25 cellular contexts compared by ENCODE assay signal in the genomic region with DNA sequence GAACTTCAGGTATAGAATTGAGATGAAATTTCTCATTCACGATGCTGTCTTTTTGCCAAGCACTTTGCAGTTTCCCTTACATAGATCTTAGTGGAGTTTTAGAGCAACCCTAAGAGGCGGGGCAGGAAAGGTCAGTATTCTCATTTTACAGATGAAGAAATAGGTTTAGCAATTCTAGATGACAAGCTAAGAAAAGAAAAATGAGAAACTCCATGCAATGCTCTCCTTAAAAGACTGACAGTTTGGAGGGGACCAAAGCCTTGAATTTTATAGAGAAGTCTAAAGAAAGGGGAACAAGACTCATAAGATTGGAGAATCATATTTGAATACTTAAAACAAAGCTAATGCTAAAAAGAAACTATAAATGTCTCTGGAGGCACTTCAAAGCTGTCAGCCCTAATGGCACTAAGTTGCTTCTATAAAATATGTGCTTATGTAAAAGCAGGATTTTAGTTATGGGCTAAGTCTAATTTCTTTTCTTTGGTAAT. TPM values are rescaled to one million over a fixed set of nuclear protein-coding genes. Genes with fewer than 3 reads are reported as not detected.
DNase-seq lines count a peak whose midpoint lies in the region; ATAC-seq and TF ChIP-seq lines count a peak whose summit lies in the region.
"Had no signal": no experiment of that assay in that cellular context is flagged by ENCODE, and none has a peak within 500 bp of the region (broad histone marks: within the 10 kb centered on the region; RNA-seq: fewer than 3 reads in every experiment).

No MANE protein-coding gene starts in this region.

- no peak overlapping the region for H3K4me3 Mint-ChIP-seq in T-helper 2 cell treated with Interferon-gamma antibody and Interleukin-4, amounts not matched to agents 5 μg/mL and 100 μg/mL, for 36 hours
- H3K4me3 Mint-ChIP-seq: activated CD4-positive, alpha-beta memory T cell treated with anti-CD3 and anti-CD28 coated beads for 36 hours; activated naive CD8-positive, alpha-beta T cell treated with anti-CD3 and anti-CD28 coated beads, Interleukin-2, amount 10 ng/mL, durations not matched to agents 7 days and 5 days; CD4-positive, CD25-positive, alpha-beta regulatory T cell; central memory CD8-positive, alpha-beta T cell; endodermal cell; type B pancreatic cell had no signal

- no peak for TF ChIP-seq EP300 in tibial nerve (IDR thresholded peaks at IDR 0.05)

- H3K4me1 ChIP-seq in mesenchymal stem cell (ENCODE audit: control insufficient read depth, insufficient read depth, low read depth, low read length) = no peaks in the 10 kb centered on the region
- H3K4me1 ChIP-seq in tibial nerve = peaks cover 0 to 21% (median 1%) of the 10 kb centered on the region in 4 donors
- H3K4me1 ChIP-seq in mucosa of descending colon (ENCODE audit: low read depth) = no peaks in the 10 kb centered on the region

- no peak overlapping the region for H2AFZ ChIP-seq in mesenchymal stem cell (ENCODE audit: low read depth, low read length)

- peak overlapping the region; percentile 4 for H3K27ac Mint-ChIP-seq in T-helper 2 cell treated with Interferon-gamma antibody and Interleukin-4, amounts not matched to agents 5 μg/mL and 100 μg/mL, for 36 hours
- H3K27ac Mint-ChIP-seq: activated CD4-positive, alpha-beta memory T cell treated with anti-CD3 and anti-CD28 coated beads for 36 hours; activated naive CD8-positive, alpha-beta T cell treated with anti-CD3 and anti-CD28 coated beads, Interleukin-2, amount 10 ng/mL, durations not matched to agents 7 days and 5 days; endodermal cell; progenitor cell of endocrine pancreas; type B pancreatic cell had no signal

- H2AK5ac ChIP-seq in mesenchymal stem cell (ENCODE audit: low read length, severe bottlenecking) = no peak overlapping the region

- no peak overlapping the region for H4K8ac ChIP-seq in mesenchymal stem cell (ENCODE audit: low read length)

- peaks cover 56% of the 10 kb centered on the region for H3K36me3 Mint-ChIP-seq in T-helper 2 cell treated with Interferon-gamma antibody and Interleukin-4, amounts not matched to agents 5 μg/mL and 100 μg/mL, for 36 hours (ENCODE audit: low read depth)

- peaks cover 5% of the 10 kb centered on the region for H3K9me3 Mint-ChIP-seq in T-helper 2 cell treated with Interferon-gamma antibody and Interleukin-4, amounts not matched to agents 5 μg/mL and 100 μg/mL, for 36 hours
- H3K9me3 Mint-ChIP-seq: activated CD4-positive, alpha-beta memory T cell treated with anti-CD3 and anti-CD28 coated beads for 36 hours; activated naive CD8-positive, alpha-beta T cell treated with anti-CD3 and anti-CD28 coated beads, Interleukin-2, amount 10 ng/mL, durations not matched to agents 7 days and 5 days; central memory CD8-positive, alpha-beta T cell; type B pancreatic cell had no signal

- no peak overlapping the region for H4K91ac ChIP-seq in mesenchymal stem cell (ENCODE audit: low read length)

- intact Hi-C loops in mucosa of descending colon (cut with DNase I, micrococcal nuclease) = no loop called here

- H3K4me1 Mint-ChIP-seq in T-helper 2 cell treated with Interferon-gamma antibody and Interleukin-4, amounts not matched to agents 5 μg/mL and 100 μg/mL, for 36 hours (ENCODE audit: low read depth) = peaks cover 6% of the 10 kb centered on the region
- H3K4me1 Mint-ChIP-seq: activated naive CD8-positive, alpha-beta T cell treated with anti-CD3 and anti-CD28 coated beads, Interleukin-2, amount 10 ng/mL, durations not matched to agents 7 days and 5 days; central memory CD8-positive, alpha-beta T cell had no signal

- no peak overlapping the region for H3K14ac ChIP-seq in mesenchymal stem cell (ENCODE audit: low read length in 2 of 2)

- no peak for DNase-seq in T-helper 2 cell treated with Interferon-gamma antibody and Interleukin-4, amounts not matched to agents 5 μg/mL and 100 μg/mL, for 36 hours (ENCODE audit: low spot score)
- DNase-seq in T-helper 2 cell (no peak), mesenchymal stem cell (no peak), tibial nerve (ENCODE audit: low spot score in 2 of 2) (no peak), hippocampal formation (lab: John Stamatoyannopoulos, UW) (no peak), mucosa of descending colon (no peak)
- DNase-seq: activated CD4-positive, alpha-beta memory T cell treated with anti-CD3 and anti-CD28 coated beads for 36 hours; activated naive CD8-positive, alpha-beta T cell treated with anti-CD3 and anti-CD28 coated beads, Interleukin-2, amount 10 ng/mL, durations not matched to agents 7 days and 5 days; CD4-positive, CD25-positive, alpha-beta regulatory T cell; DMS79; endodermal cell; HCEC 1CT; NCI-H1417 treated with DMSO at 0.1 percent for 48 hours; NCI-H2171 treated with DMSO at 0.1 percent for 48 hours; SW 1271 had no signal

- H3K79me1 ChIP-seq in mesenchymal stem cell (replicated peaks; ENCODE audit: low read length, poor library complexity, severe bottlenecking) = peaks cover 3% of the 10 kb centered on the region

- no peaks in the 10 kb centered on the region for H3K27me3 Mint-ChIP-seq in T-helper 2 cell treated with Interferon-gamma antibody and Interleukin-4, amounts not matched to agents 5 μg/mL and 100 μg/mL, for 36 hours (ENCODE audit: low read depth)
- H3K27me3 Mint-ChIP-seq: activated CD4-positive, alpha-beta memory T cell treated with anti-CD3 and anti-CD28 coated beads for 36 hours; activated naive CD8-positive, alpha-beta T cell treated with anti-CD3 and anti-CD28 coated beads, Interleukin-2, amount 10 ng/mL, durations not matched to agents 7 days and 5 days; CD4-positive, CD25-positive, alpha-beta regulatory T cell; central memory CD8-positive, alpha-beta T cell; progenitor cell of endocrine pancreas; type B pancreatic cell had no signal

- no peak overlapping the region for H3K4me2 ChIP-seq in mesenchymal stem cell (ENCODE audit: low read length, poor library complexity, severe bottlenecking)
- H3K4me2 ChIP-seq: KMS-11 had no signal

- no peak overlapping the region for H2BK15ac ChIP-seq in mesenchymal stem cell (ENCODE audit: low read depth, poor library complexity, severe bottlenecking)

- ATAC-seq in mucosa of descending colon = no peak
- no peak for ATAC-seq in GM18867 (IDR thresholded peaks at IDR 0.05; ENCODE audit: unreplicated experiment)

- H3K9ac ChIP-seq in mesenchymal stem cell (ENCODE audit: low read length) = peak overlapping the region; percentile 83
- H3K9ac ChIP-seq: KMS-11 had no signal

- no peak overlapping the region for H3K23ac ChIP-seq in mesenchymal stem cell (ENCODE audit: low read length in 2 of 2)

- H2BK5ac ChIP-seq in mesenchymal stem cell (ENCODE audit: low read depth, low read length, poor library complexity, severe bottlenecking) = no peak overlapping the region

- H3K27ac ChIP-seq in cingulate gyrus (ENCODE audit: low read depth, low read length) (peak overlapping the region; percentile 43), mesenchymal stem cell (ENCODE audit: low read length, poor library complexity, severe bottlenecking) (no peak overlapping the region), tibial nerve (peak overlapping the region in 3 of 4 donors; percentile 3 to 79 (median 77))
- H3K27ac ChIP-seq: KMS-11, VCaP had no signal

- no peak overlapping the region for H2BK12ac ChIP-seq in mesenchymal stem cell (ENCODE audit: low read length in 2 of 2)

- no peak overlapping the region for H2BK120ac ChIP-seq in mesenchymal stem cell (ENCODE audit: low read depth, low read length)

- H3K36me3 ChIP-seq in mesenchymal stem cell (ENCODE audit: control insufficient read depth in 1 of 2, insufficient read depth in 2 of 2, low read depth in 1 of 2, low read length in 2 of 2) = peaks cover 9 to 12% of the 10 kb centered on the region in 2 experiments
- H3K36me3 ChIP-seq in tibial nerve = no peaks in the 10 kb centered on the region
- no peaks in the 10 kb centered on the region for H3K36me3 ChIP-seq in mucosa of descending colon (ENCODE audit: low read depth)
- H3K36me3 ChIP-seq: gastroesophageal sphincter had no signal

- TF ChIP-seq POLR2A in tibial nerve (IDR thresholded peaks at IDR 0.05) = no peak

- H3K4me3 ChIP-seq in mesenchymal stem cell (ENCODE audit: insufficient read depth in 1 of 2, low read depth in 1 of 2, low read length in 2 of 2) (peak overlapping the region in 1 of 2 experiments; percentile 43), tibial nerve (no peak overlapping the region), mucosa of descending colon (no peak overlapping the region)
- H3K4me3 ChIP-seq: gastroesophageal sphincter had no signal

- H3K9me3 ChIP-seq in mesenchymal stem cell (ENCODE audit: control insufficient read depth, low read length) (no peaks in the 10 kb centered on the region), tibial nerve (no peaks in the 10 kb centered on the region), mucosa of descending colon (no peaks in the 10 kb centered on the region)

- H3K4ac ChIP-seq in mesenchymal stem cell (ENCODE audit: low read depth in 1 of 2, low read length in 2 of 2) = no peak overlapping the region

- TF ChIP-seq CTCF in tibial nerve (IDR thresholded peaks at IDR 0.05) (no peak), mucosa of descending colon (IDR thresholded peaks at IDR 0.05) (no peak)

- 100% methylated on average over 2 of the region's 2 CpGs for WGBS in mesenchymal stem cell
- 69 to 85% methylated on average over 2 of the region's 2 CpGs for WGBS in tibial nerve, 2 donors

- H3K18ac ChIP-seq in mesenchymal stem cell (ENCODE audit: low read depth in 1 of 2, low read length in 2 of 2) = no peak overlapping the region

- no peaks in the 10 kb centered on the region for H3K27me3 ChIP-seq in mesenchymal stem cell (ENCODE audit: control insufficient read depth in 1 of 2, insufficient read depth in 1 of 2, low read length in 2 of 2)
- no peaks in the 10 kb centered on the region for H3K27me3 ChIP-seq in tibial nerve
- H3K27me3 ChIP-seq: gastroesophageal sphincter had no signal

RNA-seq across cellular contexts. Expression of gene CEP55, which starts 19.6 kb away (rescaled TPM):
- 8.3 TPM for polyA plus RNA-seq in mesenchymal stem cell (2013, experiment 1 of 2)
- 8.3 TPM for polyA plus RNA-seq in mesenchymal stem cell (2013, experiment 2 of 2)
- 1 to 10 TPM in 1 of 4 donors, under 1 TPM in 1, not detected in 2; 0.63 to 5.7 TPM for total RNA-seq in tibial nerve
- total RNA-seq in mucosa of descending colon = 10 to 100 TPM in 1 of 3 donors, 1 to 10 TPM in 2; 1.3 to 11.7 (median 2.4) TPM

RNA-seq across cellular contexts. Expression of gene MYOF, which starts 33.9 kb away (rescaled TPM):
- polyA plus RNA-seq in mesenchymal stem cell (2013, experiment 1 of 2) = 151 TPM
- polyA plus RNA-seq in mesenchymal stem cell (2013, experiment 2 of 2) = 144 TPM
- total RNA-seq in tibial nerve (10 to 100 TPM; 39.6 to 70.4 (median 59.2) TPM), mucosa of descending colon (10 to 100 TPM; 55.0 to 90.7 (median 85.5) TPM)

RNA-seq across cellular contexts. Expression of gene FFAR4, which starts 50.5 kb away (rescaled TPM):
- not detected for polyA plus RNA-seq in mesenchymal stem cell (2013, experiment 1 of 2)
- polyA plus RNA-seq in mesenchymal stem cell (2013, experiment 2 of 2) = not detected
- total RNA-seq in tibial nerve (1 to 10 TPM in 2 of 4 donors, under 1 TPM in 2; 0.39 to 1.5 (median 0.97) TPM), mucosa of descending colon (10 to 100 TPM; 17.4 to 36.3 (median 28.7) TPM)
- total RNA-seq: A172; activated CD4-positive, alpha-beta memory T cell treated with anti-CD3 and anti-CD28 coated beads for 36 hours; activated naive CD8-positive, alpha-beta T cell treated with anti-CD3 and anti-CD28 coated beads, Interleukin-2, amount 10 ng/mL, durations not matched to agents 7 days and 5 days; CD4-positive, CD25-positive, alpha-beta regulatory T cell; endodermal cell; gastroesophageal sphincter; myocyte had no signal
- polyA plus RNA-seq: CD4-positive, CD25-positive, alpha-beta regulatory T cell had no signal

Comparison
In these comparisons a context has a peak if more than half of its experiments do, and no peak if none do; other contexts are left out.
1. RNA of gene FFAR4, which starts 50.5 kb away (total RNA-seq): 17.4 to 36.3 TPM in mucosa of descending colon; 0.39 to 1.5 TPM in tibial nerve; every median in the first group is over 4 times any median in the second.